1 cellular context compared by ENCODE assay signal in the genomic region with DNA sequence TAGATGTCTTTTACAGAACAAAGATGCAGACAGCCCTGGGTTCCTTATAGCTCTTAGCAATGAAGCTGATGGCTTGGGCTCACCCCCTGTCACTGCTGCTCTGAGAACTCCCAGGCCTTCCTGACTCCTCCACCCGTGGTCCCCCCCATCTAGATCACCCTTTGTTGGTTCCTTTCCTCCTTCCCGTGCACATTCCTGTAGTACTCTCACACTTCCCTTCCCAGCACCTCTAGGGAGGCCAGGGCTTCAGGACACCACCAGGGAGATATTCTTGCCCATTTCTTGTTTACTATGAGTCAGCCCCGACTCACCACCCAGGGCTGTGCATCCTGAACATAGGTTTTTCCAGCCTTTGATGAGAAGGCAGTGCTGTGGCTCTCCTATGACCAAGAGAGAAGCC.
TF ChIP-seq lines count a peak whose summit lies in the region.

No MANE protein-coding gene starts in this region.

TF ChIP-seq in endothelial cell of umbilical vein, 7 proteins besides CTCF, POLR2A, EP300 and RAD21 (continued from another document):
- TF ChIP-seq POLR2AphosphoS5 (IDR thresholded peaks at IDR 0.05; ENCODE audit: insufficient read depth, low read depth, low read length) (peak; percentile 78), EZH2 (IDR thresholded peaks at IDR 0.05; ENCODE audit: borderline replicate concordance, low read depth, low read length, severe bottlenecking) (no peak)
